ENCODE assay signal across 18 cellular contexts in the genomic region with DNA sequence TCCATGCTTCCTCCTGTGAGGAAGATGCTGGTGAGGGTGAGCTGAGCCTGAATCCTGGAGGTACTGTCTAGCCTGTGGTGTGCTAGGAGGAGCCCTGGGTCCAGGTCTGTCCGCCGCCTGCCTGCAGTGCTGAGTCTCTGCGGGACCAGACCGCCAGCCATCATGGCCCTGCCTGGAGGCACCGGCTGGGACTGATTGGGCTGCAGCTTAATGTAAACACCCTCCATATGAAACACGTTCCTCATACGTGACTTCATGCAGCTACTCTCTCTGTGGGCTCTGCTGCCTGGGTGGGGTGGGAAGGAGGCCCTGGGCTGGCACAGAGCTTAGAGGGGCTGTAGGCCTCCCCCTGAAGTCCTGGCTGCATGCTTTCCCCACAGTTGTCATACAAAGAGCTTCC.
"Had no signal": no experiment of that assay in that cellular context is flagged by ENCODE, and none has a peak within 500 bp of the region (broad histone marks: within the 10 kb centered on the region; RNA-seq: fewer than 3 reads in every experiment).

No MANE protein-coding gene starts in this region.

- ATAC-seq: foreskin keratinocyte; left colon; right cardiac atrium; stimulated activated naive CD8-positive, alpha-beta T cell treated with anti-CD3 and anti-CD28 coated beads, Interleukin-15, Interleukin-2, amounts not matched to agents 100 U/mL and 50 U/mL, for 24 hours had no signal

- H3K27ac Mint-ChIP-seq: endodermal cell, nephron had no signal

- DNase-seq: effector CD4-positive, alpha-beta T cell; endodermal cell; erythroblast; foreskin keratinocyte; kidney; left colon; mesenchymal stem cell; naive B cell; small intestine; stimulated activated CD4-positive, alpha-beta T cell treated with anti-CD3 and anti-CD28 coated beads, Interleukin-2, amount 100 ng/mL, for 48 hours; stimulated activated naive CD8-positive, alpha-beta T cell treated with anti-CD3 and anti-CD28 coated beads, Interleukin-15, Interleukin-2, amounts not matched to agents 100 U/mL and 50 U/mL, for 24 hours; thyroid gland; upper lobe of left lung; uterus had no signal

- H3K4me3 Mint-ChIP-seq: endodermal cell, naive B cell, nephron had no signal

- H3K9me3 ChIP-seq: suprapubic skin, thyroid gland, upper lobe of left lung, uterus had no signal

- H3K4me3 ChIP-seq: coronary artery, suprapubic skin, thyroid gland, upper lobe of left lung, uterus had no signal

- H3K27me3 ChIP-seq: foreskin keratinocyte, suprapubic skin, thyroid gland, upper lobe of left lung, uterus had no signal

- H3K27ac ChIP-seq: coronary artery, foreskin keratinocyte, suprapubic skin, thyroid gland, upper lobe of left lung, uterus had no signal

- H3K4me1 Mint-ChIP-seq: endodermal cell, naive B cell, nephron had no signal

- H3K4me1 ChIP-seq: foreskin keratinocyte, suprapubic skin, thyroid gland, upper lobe of left lung, uterus had no signal

- H3K36me3 ChIP-seq: thyroid gland, upper lobe of left lung, uterus had no signal
